Comparison of ENCODE assay signal across 1 cellular context in genomic region chr20:63216041-63216848, GRCh38.
TF ChIP-seq lines count a peak whose summit lies in the region.

Gene YTHDF1, minus strand, starts transcription at chr20:63216131. Its CDS starts 239 bp downstream, at chr20:63215892.

TF ChIP-seq in HepG2, 621 proteins besides CTCF, POLR2A, EP300 and RAD21 (continued from another document and continues in another):
- TF ChIP-seq ZSCAN31 (CRISPR knock-in tag; IDR thresholded peaks at IDR 0.05; ENCODE audit: low read depth), result peak; percentile 96
- no peak for TF ChIP-seq PCBP1 (IDR thresholded peaks at IDR 0.05; ENCODE audit: borderline replicate concordance, low read depth, low read length)
- peak; percentile 77 for TF ChIP-seq SOX5 (CRISPR knock-in tag; IDR thresholded peaks at IDR 0.05; ENCODE audit: borderline replicate concordance)
- no peak for TF ChIP-seq ZNF180 (CRISPR knock-in tag; IDR thresholded peaks at IDR 0.05; ENCODE audit: borderline replicate concordance, low read depth)
- peak; percentile 98 for TF ChIP-seq ZNF234 (CRISPR knock-in tag; conservative IDR thresholded peaks at IDR 0.05)
- TF ChIP-seq ZNF205 (CRISPR knock-in tag; IDR thresholded peaks at IDR 0.05), result peak; percentile 89
- no peak for TF ChIP-seq SNRNP70 (IDR thresholded peaks at IDR 0.05; ENCODE audit: low read depth, low read length)
- peak; percentile 89; the same call in 1 of the 2 replicates for TF ChIP-seq ZNF430 (CRISPR knock-in tag; IDR thresholded peaks at IDR 0.05)
- peak; percentile 92 for TF ChIP-seq SNAPC2 (CRISPR knock-in tag; IDR thresholded peaks at IDR 0.05)
- TF ChIP-seq ZNF570 (CRISPR knock-in tag; IDR thresholded peaks at IDR 0.05; ENCODE audit: borderline replicate concordance), result peak; percentile 99
- peak; percentile 90 for TF ChIP-seq KAT8 (CRISPR knock-in tag; IDR thresholded peaks at IDR 0.05)
- TF ChIP-seq ZNF850 (CRISPR knock-in tag; conservative IDR thresholded peaks at IDR 0.05), result no peak; the same call in 1 of the 2 replicates
- TF ChIP-seq ATM (IDR thresholded peaks at IDR 0.05; ENCODE audit: borderline replicate concordance), result no peak
- peak; percentile 95 for TF ChIP-seq THAP7 (CRISPR knock-in tag; IDR thresholded peaks at IDR 0.05)
- TF ChIP-seq ZNF362 (CRISPR knock-in tag; IDR thresholded peaks at IDR 0.05; ENCODE audit: borderline replicate concordance), result peak; percentile 76
- no peak for TF ChIP-seq SMARCC2 (IDR thresholded peaks at IDR 0.05)
- peak; percentile 87 for TF ChIP-seq PHF20 (CRISPR knock-in tag; IDR thresholded peaks at IDR 0.05)
- TF ChIP-seq ZFP37 (CRISPR knock-in tag; IDR thresholded peaks at IDR 0.05; ENCODE audit: borderline replicate concordance), result peak; percentile 97
- no peak for TF ChIP-seq PCBP2 (optimal IDR thresholded peaks at IDR 0.05; ENCODE audit: low read depth, low read length, poor library complexity, severe bottlenecking)
- peak; percentile 92 for TF ChIP-seq ZNF431 (CRISPR knock-in tag; IDR thresholded peaks at IDR 0.05; ENCODE audit: borderline replicate concordance, low read depth)
- peak; percentile 93; the same call in 1 of the 2 replicates for TF ChIP-seq TSC22D2 (CRISPR knock-in tag; IDR thresholded peaks at IDR 0.05; ENCODE audit: borderline replicate concordance)
- TF ChIP-seq KDM5A (IDR thresholded peaks at IDR 0.05; ENCODE audit: borderline replicate concordance, low read length), result no peak
- peak; percentile 87 for TF ChIP-seq ZBTB7A (CRISPR knock-in tag; IDR thresholded peaks at IDR 0.05)
- peak; percentile 98 for TF ChIP-seq ZNF605 (CRISPR knock-in tag; IDR thresholded peaks at IDR 0.05)
- TF ChIP-seq ZNF841 (CRISPR knock-in tag; IDR thresholded peaks at IDR 0.05; ENCODE audit: borderline replicate concordance), result no peak; the same call in 1 of the 2 replicates
- TF ChIP-seq BRD4 (CRISPR knock-in tag; IDR thresholded peaks at IDR 0.05), result peak; percentile 56
- peak; percentile 96 for TF ChIP-seq HIVEP1 (CRISPR knock-in tag; IDR thresholded peaks at IDR 0.05)
- peak; percentile 97 for TF ChIP-seq TFDP1 (CRISPR knock-in tag; IDR thresholded peaks at IDR 0.05; ENCODE audit: borderline replicate concordance)
- peak; percentile 84 for TF ChIP-seq ZBTB46 (CRISPR knock-in tag; IDR thresholded peaks at IDR 0.05; ENCODE audit: borderline replicate concordance)
- TF ChIP-seq BHLHE40 (IDR thresholded peaks at IDR 0.05; ENCODE audit: low read length), result peak; percentile 99
- peak; percentile 98 for TF ChIP-seq HES4 (CRISPR knock-in tag; IDR thresholded peaks at IDR 0.05; ENCODE audit: borderline replicate concordance)
- TF ChIP-seq MNT (IDR thresholded peaks at IDR 0.05), result peak; percentile 73
- TF ChIP-seq HNF4G (IDR thresholded peaks at IDR 0.05; ENCODE audit: borderline replicate concordance, low read depth, low read length), result no peak; the same call in 1 of the 2 replicates
- no peak for TF ChIP-seq HNF4G (CRISPR knock-in tag; IDR thresholded peaks at IDR 0.05; ENCODE audit: borderline replicate concordance, low read depth)
- peak; percentile 98 for TF ChIP-seq MAX (IDR thresholded peaks at IDR 0.05)
- peak; percentile 73 for TF ChIP-seq FOXA3 (CRISPR knock-in tag; IDR thresholded peaks at IDR 0.05)
- TF ChIP-seq AHR (CRISPR knock-in tag; IDR thresholded peaks at IDR 0.05), result peak; percentile 89; the same call in 1 of the 2 replicates
- peak; percentile 81; the same call in 1 of the 2 replicates for TF ChIP-seq NR3C1 (CRISPR knock-in tag; IDR thresholded peaks at IDR 0.05)
- TF ChIP-seq ZNF674 (CRISPR knock-in tag; IDR thresholded peaks at IDR 0.05; ENCODE audit: low read depth), result no peak; the same call in 1 of the 2 replicates
- TF ChIP-seq TMF1 (CRISPR knock-in tag; IDR thresholded peaks at IDR 0.05; ENCODE audit: low read depth), result peak; percentile 76; the same call in 1 of the 2 replicates
- peak; percentile 62; the same call in 1 of the 2 replicates for TF ChIP-seq RFXAP (CRISPR knock-in tag; IDR thresholded peaks at IDR 0.05; ENCODE audit: borderline replicate concordance)
- TF ChIP-seq ELF1 (CRISPR knock-in tag; IDR thresholded peaks at IDR 0.05), result no peak
- peak; percentile 20; the same call in 1 of the 2 replicates for TF ChIP-seq NFE2L1 (CRISPR knock-in tag; IDR thresholded peaks at IDR 0.05; ENCODE audit: borderline replicate concordance)
- peak; percentile 91 for TF ChIP-seq DBP (CRISPR knock-in tag; IDR thresholded peaks at IDR 0.05; ENCODE audit: not compliant biosample characterization)
- TF ChIP-seq RBAK (CRISPR knock-in tag; IDR thresholded peaks at IDR 0.05), result no peak
- TF ChIP-seq THAP9 (CRISPR knock-in tag; IDR thresholded peaks at IDR 0.05; ENCODE audit: borderline replicate concordance), result peak; percentile 86
- TF ChIP-seq CHCHD3 (CRISPR knock-in tag; IDR thresholded peaks at IDR 0.05), result peak; percentile 82
- peak; percentile 96 for TF ChIP-seq ZNF709 (CRISPR knock-in tag; IDR thresholded peaks at IDR 0.05)
- peak; percentile 76 for TF ChIP-seq MED1 (CRISPR knock-in tag; IDR thresholded peaks at IDR 0.05)
- no peak for TF ChIP-seq ZKSCAN1 (IDR thresholded peaks at IDR 0.05; ENCODE audit: low read length)
- no peak for TF ChIP-seq TAF15 (IDR thresholded peaks at IDR 0.05; ENCODE audit: low read depth, low read length, poor library complexity, severe bottlenecking)
- TF ChIP-seq ETS1 (CRISPR knock-in tag; IDR thresholded peaks at IDR 0.05), result no peak
- peak; percentile 73; the same call in 1 of the 2 replicates for TF ChIP-seq ZNF557 (CRISPR knock-in tag; IDR thresholded peaks at IDR 0.05)
- TF ChIP-seq CEBPB (IDR thresholded peaks at IDR 0.05; ENCODE audit: borderline replicate concordance, low read depth, low read length), result peak; percentile 59; the same call in 1 of the 2 replicates
- TF ChIP-seq YEATS4 (CRISPR knock-in tag; IDR thresholded peaks at IDR 0.05; ENCODE audit: borderline replicate concordance), result peak; percentile 92
- peak; percentile 72; the same call in 1 of the 2 replicates for TF ChIP-seq MLXIP (CRISPR knock-in tag; IDR thresholded peaks at IDR 0.05; ENCODE audit: borderline replicate concordance)
- peak; percentile 81 for TF ChIP-seq ZFP36L1 (CRISPR knock-in tag; IDR thresholded peaks at IDR 0.05)
- TF ChIP-seq KLF16 (CRISPR knock-in tag; IDR thresholded peaks at IDR 0.05), result peak; percentile 91 to 98
- TF ChIP-seq ZSCAN20 (CRISPR knock-in tag; IDR thresholded peaks at IDR 0.05; ENCODE audit: borderline replicate concordance), result peak; percentile 88; the same call in 1 of the 2 replicates
- peak; percentile 48 for TF ChIP-seq MED8 (CRISPR knock-in tag; IDR thresholded peaks at IDR 0.05; ENCODE audit: insufficient replicate concordance)
